In the genomic region with DNA sequence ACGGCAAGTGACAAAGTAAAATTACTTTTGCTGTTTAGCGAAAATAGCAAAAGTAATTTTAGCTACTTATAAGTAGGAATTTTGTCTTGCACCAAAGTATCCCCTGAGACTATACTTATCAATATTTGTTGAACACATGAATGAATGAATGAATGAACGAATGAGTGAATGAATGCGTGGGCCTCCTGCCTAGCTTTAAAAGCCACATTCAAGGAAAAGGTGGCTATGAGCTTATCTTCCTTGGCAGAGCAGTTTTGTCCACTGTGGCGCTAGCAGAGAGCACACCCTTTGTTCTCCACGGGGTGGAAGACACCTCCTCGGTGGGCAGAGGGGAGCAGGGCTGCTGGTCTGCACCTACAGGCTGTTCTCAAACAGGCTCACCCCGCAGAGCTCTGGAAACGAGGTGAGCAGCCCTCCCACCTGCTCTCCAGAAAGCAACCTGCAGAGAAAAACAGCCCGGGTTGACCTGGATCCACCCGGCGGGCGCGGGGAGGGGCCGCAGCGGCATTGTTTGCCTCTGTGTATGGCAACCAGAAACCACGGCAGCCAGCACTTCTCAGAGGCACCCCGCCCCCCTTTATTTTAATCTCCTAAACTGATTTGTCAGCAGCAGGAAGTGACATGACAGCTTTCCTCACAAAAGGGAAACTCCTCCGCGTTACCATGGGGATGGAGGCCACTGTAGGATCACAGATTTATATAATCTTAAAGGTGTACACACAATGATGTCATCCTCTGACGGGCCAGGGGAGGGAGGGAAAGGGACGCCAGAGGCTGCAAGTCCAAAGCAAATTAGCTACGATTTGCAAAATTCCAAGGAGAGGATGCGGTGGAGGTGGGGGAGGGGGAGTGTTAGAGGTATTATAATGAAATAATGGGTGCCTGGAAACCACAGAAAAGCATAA, we compare ENCODE assay signal across 8 cellular contexts. TPM values are rescaled to one million over a fixed set of nuclear protein-coding genes. Genes with fewer than 3 reads are reported as not detected.
A peak's percentile ranks its signal among the peaks of the same experiment; 100 is the strongest.
DNase-seq lines count a peak whose midpoint lies in the region; ATAC-seq and TF ChIP-seq lines count a peak whose summit lies in the region.

No MANE protein-coding gene starts in this region.

- H3K9me3 ChIP-seq in right cardiac atrium (ENCODE audit: control insufficient read depth, low read length) (no peaks in the 10 kb centered on the region), uterus (no peaks in the 10 kb centered on the region)

- peak; percentile 88 to 97 for DNase-seq in NCI-H187 (lab: John Stamatoyannopoulos, UW)
- DNase-seq in T-helper 2 cell, result peak; percentile 80 to 99 (median 97)
- DNase-seq in anterior cingulate cortex (lab: John Stamatoyannopoulos, UW), result peak; percentile 25 to 96 (median 82)
- peak; percentile 92 to 95 (median 95) for DNase-seq in right cardiac atrium
- peak; percentile 99 for DNase-seq in pulmonary artery endothelial cell (ENCODE audit: low read depth, low spot score)
- peak; percentile 93 to 100 for DNase-seq in uterus

- intact Hi-C loops in right cardiac atrium (cut with DNase I) (loop anchor here in 2 of 4 donors (5.0 kb wide), 3 partner anchors 48 to 167 kb away; no protein-coding TSS in a partner anchor), uterus (cut with DNase I; ENCODE audit: low total_unique reads) (loop anchor here (5.0 kb wide), 1 partner anchor 48 kb away; no protein-coding TSS in a partner anchor)

- TF ChIP-seq CTCF in uterus (IDR thresholded peaks at IDR 0.05), result peak in 1 of 4 experiments; percentile 2

- H3K4me1 ChIP-seq in right cardiac atrium (ENCODE audit: control insufficient read depth, insufficient read depth, low read length) (peaks cover 2% of the 10 kb centered on the region), uterus (no peaks in the 10 kb centered on the region)

- no peaks in the 10 kb centered on the region for H3K36me3 ChIP-seq in uterus

- H3K27ac ChIP-seq in right cardiac atrium (ENCODE audit: low read length), result peak overlapping the region; percentile 100
- peak overlapping the region; percentile 99 for H3K27ac ChIP-seq in uterus

- H3K4me3 ChIP-seq in right cardiac atrium (ENCODE audit: low read length) (peak overlapping the region; percentile 79), uterus (peak overlapping the region; percentile 8 to 14)

- 6% methylated on average over 24 of the region's 24 CpGs for WGBS in right cardiac atrium

- no peaks in the 10 kb centered on the region for H3K27me3 ChIP-seq in right cardiac atrium (ENCODE audit: control insufficient read depth, insufficient read depth)
- H3K27me3 ChIP-seq in uterus, result no peaks in the 10 kb centered on the region

- TF ChIP-seq POLR2A in uterus (IDR thresholded peaks at IDR 0.05), result peak in 1 of 2 donors; percentile 43

- ATAC-seq in GM18499 (IDR thresholded peaks at IDR 0.05; ENCODE audit: insufficient read depth, unreplicated experiment), result peak; percentile 67
- peak; percentile 87 for ATAC-seq in HG02943 (IDR thresholded peaks at IDR 0.05; ENCODE audit: low read depth, unreplicated experiment)
- peak; percentile 76 to 78 for ATAC-seq in right cardiac atrium

RNA-seq across cellular contexts. Expression of a gene that starts 5.9 kb away (rescaled TPM):
- total RNA-seq in right cardiac atrium (100 to 1,000 TPM in 2 of 4 donors, 10 to 100 TPM in 2; 81.3 to 247 (median 105) TPM), pulmonary artery endothelial cell (71.0 and 72.0 TPM in 2 replicates), uterus (1,000 to 10,000 TPM in 1 of 4 donors, 100 to 1,000 TPM in 3; 189 to 2,046 (median 515) TPM)
- 78.7 TPM for polyA plus RNA-seq in right cardiac atrium

Comparison
In these comparisons a context has a peak if more than half of its experiments do, and no peak if none do; other contexts are left out.
1. Peak in every context shown above with its lines: DNase-seq, ATAC-seq, H3K4me3 ChIP-seq and H3K27ac ChIP-seq.